In genomic region chr12:58252914-58253313, GRCh38 we compare ENCODE assay signal across 31 cellular contexts.
"Had no signal": no experiment of that assay in that cellular context is flagged by ENCODE, and none has a peak within 500 bp of the region (broad histone marks: within the 10 kb centered on the region; RNA-seq: fewer than 3 reads in every experiment).

No MANE protein-coding gene starts in this region.

- H3K9me3 Mint-ChIP-seq: stimulated activated naive CD8-positive, alpha-beta T cell treated with anti-CD3 and anti-CD28 coated beads, Interleukin-15, amount 100 ng/mL, for 72 hours had no signal

- H3K27ac Mint-ChIP-seq: activated naive CD8-positive, alpha-beta T cell; mesothelial cell of epicardium; naive B cell; nephron progenitor cell; progenitor cell of endocrine pancreas; stimulated activated effector memory CD8-positive, alpha-beta T cell treated with anti-CD3 and anti-CD28 coated beads, Interleukin-12 subunit alpha, Interleukin-12 subunit beta, amount 100 ng/mL, for 72 hours; stimulated activated naive CD8-positive, alpha-beta T cell treated with anti-CD3 and anti-CD28 coated beads, Interleukin-15, amount 100 ng/mL, for 72 hours had no signal

- H3K79me2 ChIP-seq: hepatocyte had no signal

- H3K27me3 ChIP-seq: cardiac muscle cell, colonic mucosa, gastroesophageal sphincter, hepatocyte, neutrophil, ovary, right lobe of liver, thyroid gland, upper lobe of left lung, vagina had no signal

- ATAC-seq: activated CD4-positive, CD25-positive, alpha-beta regulatory T cell treated with anti-CD3 and anti-CD28 coated beads, Interleukin-2, amount 50 U/mL, for 24 hours; gastroesophageal sphincter; left colon; right lobe of liver; stimulated activated effector memory CD8-positive, alpha-beta T cell treated with anti-CD3 and anti-CD28 coated beads, Interleukin-12 subunit alpha, Interleukin-12 subunit beta, amount 100 ng/mL, for 72 hours; stimulated activated naive CD8-positive, alpha-beta T cell treated with anti-CD3 and anti-CD28 coated beads, Interleukin-15, amount 100 ng/mL, for 72 hours had no signal

- H2AFZ ChIP-seq: hepatocyte had no signal

- H3K4me2 ChIP-seq: hepatocyte had no signal

- H3K9me3 ChIP-seq: colonic mucosa, gastroesophageal sphincter, neutrophil, ovary, right lobe of liver, thyroid gland, upper lobe of left lung, vagina had no signal

- H3K4me3 ChIP-seq: cardiac muscle cell, colonic mucosa, gastroesophageal sphincter, hepatocyte, ovary, right lobe of liver, skin epidermis, thyroid gland, upper lobe of left lung, vagina had no signal

- H3K27me3 Mint-ChIP-seq: progenitor cell of endocrine pancreas; stimulated activated naive CD8-positive, alpha-beta T cell treated with anti-CD3 and anti-CD28 coated beads, Interleukin-15, amount 100 ng/mL, for 72 hours had no signal

- DNase-seq: activated CD4-positive, alpha-beta T cell treated with anti-CD3 and anti-CD28 coated beads for 48 hours; activated CD4-positive, alpha-beta T cell treated with anti-CD3 and anti-CD28 coated beads, Interleukin-2, amount 50 U/mL, for 48 hours; activated CD8-positive, alpha-beta memory T cell treated with anti-CD3 and anti-CD28 coated beads for 24 hours; activated effector memory CD4-positive, alpha-beta T cell treated with Interleukin-2 at 50 U/mL for 16 hours; activated naive CD4-positive, alpha-beta T cell treated with Interleukin-2 at 50 U/mL for 16 hours; anterior cingulate cortex; cerebellar nuclear complex; colonic mucosa; islet precursor cell; left colon; naive B cell; nephron progenitor cell; ovary; right lobe of liver; stimulated activated CD4-positive, alpha-beta T cell treated with anti-CD3 and anti-CD28 coated beads, Interleukin-4, amount 100 ng/mL, for 24 hours; stimulated activated naive CD8-positive, alpha-beta T cell treated with anti-CD3 and anti-CD28 coated beads, Interleukin-15, amount 100 ng/mL, for 72 hours; substantia nigra; thyroid gland; upper lobe of left lung had no signal

- H3K36me3 Mint-ChIP-seq: activated naive CD8-positive, alpha-beta T cell; mesothelial cell of epicardium; naive B cell; stimulated activated effector memory CD8-positive, alpha-beta T cell treated with anti-CD3 and anti-CD28 coated beads, Interleukin-12 subunit alpha, Interleukin-12 subunit beta, amount 100 ng/mL, for 72 hours had no signal

- H3K27ac ChIP-seq: cardiac muscle cell, colonic mucosa, gastroesophageal sphincter, hepatocyte, neutrophil, ovary, right lobe of liver, skin epidermis, thyroid gland, upper lobe of left lung, vagina, VCaP had no signal

- H3K4me1 Mint-ChIP-seq: mesothelial cell of epicardium; stimulated activated effector memory CD8-positive, alpha-beta T cell treated with anti-CD3 and anti-CD28 coated beads, Interleukin-12 subunit alpha, Interleukin-12 subunit beta, amount 100 ng/mL, for 72 hours; stimulated activated naive CD8-positive, alpha-beta T cell treated with anti-CD3 and anti-CD28 coated beads, Interleukin-15, amount 100 ng/mL, for 72 hours had no signal

- H3K4me3 Mint-ChIP-seq: activated naive CD8-positive, alpha-beta T cell; mesothelial cell of epicardium; naive B cell; nephron progenitor cell; stimulated activated effector memory CD8-positive, alpha-beta T cell treated with anti-CD3 and anti-CD28 coated beads, Interleukin-12 subunit alpha, Interleukin-12 subunit beta, amount 100 ng/mL, for 72 hours; stimulated activated naive CD8-positive, alpha-beta T cell treated with anti-CD3 and anti-CD28 coated beads, Interleukin-15, amount 100 ng/mL, for 72 hours had no signal

- H3K36me3 ChIP-seq: cardiac muscle cell, colonic mucosa, gastroesophageal sphincter, neutrophil, ovary, right lobe of liver, thyroid gland, upper lobe of left lung, vagina had no signal

- H3K4me1 ChIP-seq: colonic mucosa, right lobe of liver, thyroid gland, upper lobe of left lung, vagina had no signal
